8 cellular contexts compared by ENCODE assay signal in the genomic region with DNA sequence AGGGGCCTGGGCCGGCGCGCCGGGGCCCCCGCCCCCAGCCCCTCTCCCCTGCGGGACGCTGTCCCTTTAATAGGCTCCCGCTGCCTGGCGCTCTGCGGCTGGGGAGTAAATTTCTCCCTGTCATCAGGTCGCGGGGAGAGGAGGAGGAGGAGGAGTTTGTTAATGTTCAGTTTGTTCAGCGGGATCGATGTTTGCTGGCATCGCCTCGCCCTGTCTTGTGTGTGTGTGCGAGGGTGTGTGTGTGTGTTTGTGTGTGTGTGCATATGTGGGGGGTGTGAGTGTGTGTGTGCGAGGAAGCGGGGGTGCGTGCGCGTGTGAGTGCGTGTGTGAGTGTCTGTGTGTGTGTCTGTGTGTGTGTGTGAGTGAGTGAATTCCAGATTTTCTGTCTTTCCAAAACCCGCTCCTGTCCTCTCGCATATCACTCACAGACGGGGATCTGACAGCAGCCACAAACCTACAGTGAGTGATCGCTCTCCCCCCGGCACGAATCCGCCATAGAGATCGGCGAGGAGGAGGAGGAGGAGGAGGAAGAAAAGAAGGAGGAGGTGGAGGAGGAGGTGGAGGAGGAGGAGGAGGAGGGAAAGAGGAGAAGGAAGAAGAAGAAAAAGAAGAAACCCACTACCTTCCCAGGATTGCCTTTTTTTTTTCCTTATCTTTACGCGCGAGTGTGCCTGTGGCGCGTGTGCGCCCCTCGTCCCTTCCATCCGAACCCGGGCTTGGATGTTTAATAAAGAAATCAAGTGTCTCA. TPM values are rescaled to one million over a fixed set of nuclear protein-coding genes. Genes with fewer than 3 reads are reported as not detected.
A peak's percentile ranks its signal among the peaks of the same experiment; 100 is the strongest.
DNase-seq lines count a peak whose midpoint lies in the region; ATAC-seq and TF ChIP-seq lines count a peak whose summit lies in the region.

A gene with protein sequence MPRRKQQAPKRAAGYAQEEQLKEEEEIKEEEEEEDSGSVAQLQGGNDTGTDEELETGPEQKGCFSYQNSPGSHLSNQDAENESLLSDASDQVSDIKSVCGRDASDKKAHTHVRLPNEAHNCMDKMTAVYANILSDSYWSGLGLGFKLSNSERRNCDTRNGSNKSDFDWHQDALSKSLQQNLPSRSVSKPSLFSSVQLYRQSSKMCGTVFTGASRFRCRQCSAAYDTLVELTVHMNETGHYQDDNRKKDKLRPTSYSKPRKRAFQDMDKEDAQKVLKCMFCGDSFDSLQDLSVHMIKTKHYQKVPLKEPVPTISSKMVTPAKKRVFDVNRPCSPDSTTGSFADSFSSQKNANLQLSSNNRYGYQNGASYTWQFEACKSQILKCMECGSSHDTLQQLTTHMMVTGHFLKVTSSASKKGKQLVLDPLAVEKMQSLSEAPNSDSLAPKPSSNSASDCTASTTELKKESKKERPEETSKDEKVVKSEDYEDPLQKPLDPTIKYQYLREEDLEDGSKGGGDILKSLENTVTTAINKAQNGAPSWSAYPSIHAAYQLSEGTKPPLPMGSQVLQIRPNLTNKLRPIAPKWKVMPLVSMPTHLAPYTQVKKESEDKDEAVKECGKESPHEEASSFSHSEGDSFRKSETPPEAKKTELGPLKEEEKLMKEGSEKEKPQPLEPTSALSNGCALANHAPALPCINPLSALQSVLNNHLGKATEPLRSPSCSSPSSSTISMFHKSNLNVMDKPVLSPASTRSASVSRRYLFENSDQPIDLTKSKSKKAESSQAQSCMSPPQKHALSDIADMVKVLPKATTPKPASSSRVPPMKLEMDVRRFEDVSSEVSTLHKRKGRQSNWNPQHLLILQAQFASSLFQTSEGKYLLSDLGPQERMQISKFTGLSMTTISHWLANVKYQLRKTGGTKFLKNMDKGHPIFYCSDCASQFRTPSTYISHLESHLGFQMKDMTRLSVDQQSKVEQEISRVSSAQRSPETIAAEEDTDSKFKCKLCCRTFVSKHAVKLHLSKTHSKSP (N-terminal part only) (plus strand): TSS at position 169 of the 748 bp plus-strand sequence. CDS start 936 bp downstream, outside the sequence.

- peak within 1 kb of the TSS; percentile 97 for H3K4me3 Mint-ChIP-seq in progenitor cell of endocrine pancreas (ENCODE audit: low read depth)

- TF ChIP-seq POLR2A in Peyer's patch (IDR thresholded peaks at IDR 0.05): no peak

- in situ Hi-C loops in GM13977 (cut with MboI; ENCODE audit: low pct_unique_long_range_greater_than_20kb, low sequenced_read_pairs, unreplicated experiment): no loop called here

- peak within 1 kb of the TSS; percentile 26 to 55 (median 43) for H3K4me3 ChIP-seq in Peyer's patch

- peak; percentile 72 for ATAC-seq in Right ventricle myocardium superior (ENCODE audit: poor library complexity)
- no peak for ATAC-seq in HG03469 (IDR thresholded peaks at IDR 0.05; ENCODE audit: unreplicated experiment)
- no peak for ATAC-seq in HG03378 (IDR thresholded peaks at IDR 0.05; ENCODE audit: unreplicated experiment)

- H3K9me3 ChIP-seq in Peyer's patch: no peaks in the 10 kb centered on the region

- peaks cover 0 to 7% of the 10 kb centered on the region in 2 donors for H3K27me3 ChIP-seq in Peyer's patch

- H3K9me3 Mint-ChIP-seq in progenitor cell of endocrine pancreas (ENCODE audit: low read depth): peaks cover 3% of the 10 kb centered on the region

- TF ChIP-seq CTCF in Peyer's patch (IDR thresholded peaks at IDR 0.05): no peak
- no peak for TF ChIP-seq CTCF in progenitor cell of endocrine pancreas (IDR thresholded peaks at IDR 0.05; ENCODE audit: unreplicated experiment)
- TF ChIP-seq CTCF in GM13977 (IDR thresholded peaks at IDR 0.05; ENCODE audit: extremely low read depth, insufficient read depth, missing control alignments): no peak

- peak within 1 kb of the TSS; percentile 95 for H3K27ac Mint-ChIP-seq in progenitor cell of endocrine pancreas

- no peaks in the 10 kb centered on the region for H3K27me3 Mint-ChIP-seq in progenitor cell of endocrine pancreas

- intact Hi-C loops in Right ventricle myocardium superior (cut with DNase I): no loop called here

- no peaks in the 10 kb centered on the region for H3K36me3 Mint-ChIP-seq in progenitor cell of endocrine pancreas (ENCODE audit: insufficient read depth)

- H3K36me3 ChIP-seq in Peyer's patch: no peaks in the 10 kb centered on the region

- peaks cover 0 to 12% (median 0%) of the 10 kb centered on the region in 4 donors for H3K4me1 ChIP-seq in Peyer's patch

- H3K4me1 Mint-ChIP-seq in progenitor cell of endocrine pancreas (ENCODE audit: low read depth): peaks cover 32% of the 10 kb centered on the region

- peak; percentile 36 for DNase-seq in GOT3 (lab: John Stamatoyannopoulos, UW)
- DNase-seq in Peyer's patch: peak; percentile 17 to 52 (median 49)
- DNase-seq in activated naive CD4-positive, alpha-beta T cell (lab: John Stamatoyannopoulos, UW): peak; percentile 3 to 50 (median 20)
- peak; percentile 73 for DNase-seq in Right ventricle myocardium superior
- peak; percentile 43 for DNase-seq in progenitor cell of endocrine pancreas (ENCODE audit: low spot score, unreplicated experiment)
- no peak for DNase-seq in GM13977 (ENCODE audit: low spot score)

- peak within 1 kb of the TSS; percentile 16 to 66 (median 48) for H3K27ac ChIP-seq in Peyer's patch

RNA-seq across cellular contexts. Expression of the gene that starts here (rescaled TPM):
- 10 to 100 TPM in 2 of 4 donors, 1 to 10 TPM in 2; 4.0 to 57.8 (median 10.3) TPM for total RNA-seq in Peyer's patch
- 4.9 TPM for total RNA-seq in Right ventricle myocardium superior
- total RNA-seq in progenitor cell of endocrine pancreas: 22.9 and 24.1 TPM in 2 replicates
